In the genomic region with DNA sequence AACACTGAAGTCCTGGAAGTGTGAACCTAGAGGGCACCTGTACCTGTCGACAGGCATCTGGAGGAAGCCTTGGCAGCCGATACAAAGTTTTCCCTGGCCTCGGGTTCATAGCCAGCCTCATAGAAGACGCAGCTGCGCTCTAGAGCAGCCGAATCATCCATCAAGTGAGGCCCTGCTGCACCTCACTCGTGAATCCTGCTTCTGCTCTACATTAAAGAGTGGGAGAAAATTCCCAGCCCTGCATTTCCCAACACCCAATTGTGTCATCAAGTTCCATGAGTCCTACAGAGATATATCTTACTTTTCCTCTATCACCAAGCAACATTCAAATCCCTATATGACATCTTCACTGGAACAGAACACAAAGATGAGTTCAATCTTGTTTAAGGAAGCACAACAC, we compare ENCODE assay signal across 13 cellular contexts.
A peak's percentile ranks its signal among the peaks of the same experiment; 100 is the strongest.
DNase-seq lines count a peak whose midpoint lies in the region; TF ChIP-seq lines count a peak whose summit lies in the region.
"Had no signal": no experiment of that assay in that cellular context is flagged by ENCODE, and none has a peak within 500 bp of the region (broad histone marks: within the 10 kb centered on the region; RNA-seq: fewer than 3 reads in every experiment).

No MANE protein-coding gene starts in this region.

- TF ChIP-seq CTCF in smooth muscle cell (IDR thresholded peaks at IDR 0.05; ENCODE audit: borderline replicate concordance, insufficient read depth, poor library complexity, severe bottlenecking) (no peak), endothelial cell (IDR thresholded peaks at IDR 0.05; ENCODE audit: unreplicated experiment) (no peak)

- H3K36me3 ChIP-seq in smooth muscle cell (ENCODE audit: low read depth) = no peaks in the 10 kb centered on the region
- H3K36me3 ChIP-seq: breast epithelium had no signal

- DNase-seq in T-helper 1 cell (no peak), fibroblast of peridontal ligament (ENCODE audit: extremely low read depth) (peak; percentile 54), smooth muscle cell (lab: John Stamatoyannopoulos, UW; ENCODE audit: unreplicated experiment) (no peak), endothelial cell (ENCODE audit: low spot score) (no peak), NCI-H526 (lab: John Stamatoyannopoulos, UW) (no peak)
- no peak for DNase-seq in activated T-helper 2 cell treated with anti-CD3 and anti-CD28 coated beads, Interferon-gamma antibody, Interleukin-2, Interleukin-4, amounts not matched to agents 10 μg/mL and 5 μg/mL and 100 μg/mL, durations not matched to agents 14 hours and 24 hours and 36 hours (ENCODE audit: low spot score)
- DNase-seq in stimulated activated CD4-positive, alpha-beta T cell treated with anti-CD3 and anti-CD28 coated beads, Interleukin-2, amount 100 ng/mL, for 24 hours = no peak
- DNase-seq: mucosa of descending colon, PC-3, testis had no signal

- H3K4me3 ChIP-seq in smooth muscle cell = no peak overlapping the region
- H3K4me3 ChIP-seq: breast epithelium, mucosa of descending colon, testis had no signal

- no peaks in the 10 kb centered on the region for H3K36me3 Mint-ChIP-seq in T-helper 1 cell treated with Interleukin-12 subunit alpha and Interleukin-12 subunit beta and Interleukin-4 antibody, amounts not matched to agents 30 μg/mL and 1 μg/mL, for 36 hours (ENCODE audit: low read depth)
- H3K36me3 Mint-ChIP-seq in activated T-helper 2 cell treated with anti-CD3 and anti-CD28 coated beads, Interferon-gamma antibody, Interleukin-2, Interleukin-4, amounts not matched to agents 10 μg/mL and 5 μg/mL and 100 μg/mL, durations not matched to agents 14 hours and 24 hours and 36 hours (ENCODE audit: low read depth) = no peaks in the 10 kb centered on the region
- H3K36me3 Mint-ChIP-seq in endothelial cell (ENCODE audit: low read depth, unreplicated experiment) = peaks cover 25% of the 10 kb centered on the region

- peaks cover 23% of the 10 kb centered on the region for H3K4me1 Mint-ChIP-seq in T-helper 1 cell treated with Interleukin-12 subunit alpha and Interleukin-12 subunit beta and Interleukin-4 antibody, amounts not matched to agents 30 μg/mL and 1 μg/mL, for 36 hours (ENCODE audit: low read depth)
- H3K4me1 Mint-ChIP-seq in activated T-helper 2 cell treated with anti-CD3 and anti-CD28 coated beads, Interferon-gamma antibody, Interleukin-2, Interleukin-4, amounts not matched to agents 10 μg/mL and 5 μg/mL and 100 μg/mL, durations not matched to agents 14 hours and 24 hours and 36 hours (ENCODE audit: low read depth) = peaks cover 40% of the 10 kb centered on the region
- no peaks in the 10 kb centered on the region for H3K4me1 Mint-ChIP-seq in endothelial cell (ENCODE audit: unreplicated experiment)

- no peaks in the 10 kb centered on the region for H3K9me3 ChIP-seq in smooth muscle cell (replicated peaks; ENCODE audit: low read depth)
- H3K9me3 ChIP-seq: breast epithelium, mucosa of descending colon, testis had no signal

- H3K27ac ChIP-seq in smooth muscle cell (ENCODE audit: low read depth) = peak overlapping the region; percentile 98
- H3K27ac ChIP-seq: 22Rv1, breast epithelium, testis had no signal

- no peak overlapping the region for H3K4me3 Mint-ChIP-seq in T-helper 1 cell treated with Interleukin-12 subunit alpha and Interleukin-12 subunit beta and Interleukin-4 antibody, amounts not matched to agents 30 μg/mL and 1 μg/mL, for 36 hours
- no peak overlapping the region for H3K4me3 Mint-ChIP-seq in activated T-helper 2 cell treated with anti-CD3 and anti-CD28 coated beads, Interferon-gamma antibody, Interleukin-2, Interleukin-4, amounts not matched to agents 10 μg/mL and 5 μg/mL and 100 μg/mL, durations not matched to agents 14 hours and 24 hours and 36 hours (ENCODE audit: low read depth)
- H3K4me3 Mint-ChIP-seq in endothelial cell (ENCODE audit: unreplicated experiment) = no peak overlapping the region

- H3F3A ChIP-seq in smooth muscle cell (ENCODE audit: low read depth) = peaks cover 20% of the 10 kb centered on the region

- H3K27me3 Mint-ChIP-seq in T-helper 1 cell treated with Interleukin-12 subunit alpha and Interleukin-12 subunit beta and Interleukin-4 antibody, amounts not matched to agents 30 μg/mL and 1 μg/mL, for 36 hours (ENCODE audit: low read depth) = no peaks in the 10 kb centered on the region
- H3K27me3 Mint-ChIP-seq in activated T-helper 2 cell treated with anti-CD3 and anti-CD28 coated beads, Interferon-gamma antibody, Interleukin-2, Interleukin-4, amounts not matched to agents 10 μg/mL and 5 μg/mL and 100 μg/mL, durations not matched to agents 14 hours and 24 hours and 36 hours (ENCODE audit: low read depth) = peaks cover 3% of the 10 kb centered on the region
- H3K27me3 Mint-ChIP-seq in endothelial cell (ENCODE audit: unreplicated experiment) = no peaks in the 10 kb centered on the region

- peak overlapping the region; percentile 64 for H3K4me2 ChIP-seq in smooth muscle cell

- H3K27me3 ChIP-seq in smooth muscle cell (ENCODE audit: low read depth) = no peaks in the 10 kb centered on the region
- H3K27me3 ChIP-seq: breast epithelium, testis had no signal

- no peaks in the 10 kb centered on the region for H3K9me3 Mint-ChIP-seq in T-helper 1 cell treated with Interleukin-12 subunit alpha and Interleukin-12 subunit beta and Interleukin-4 antibody, amounts not matched to agents 30 μg/mL and 1 μg/mL, for 36 hours
- no peaks in the 10 kb centered on the region for H3K9me3 Mint-ChIP-seq in activated T-helper 2 cell treated with anti-CD3 and anti-CD28 coated beads, Interferon-gamma antibody, Interleukin-2, Interleukin-4, amounts not matched to agents 10 μg/mL and 5 μg/mL and 100 μg/mL, durations not matched to agents 14 hours and 24 hours and 36 hours
- no peaks in the 10 kb centered on the region for H3K9me3 Mint-ChIP-seq in endothelial cell (ENCODE audit: unreplicated experiment)

- no peaks in the 10 kb centered on the region for H4K20me1 ChIP-seq in smooth muscle cell (ENCODE audit: low read depth)

- peak overlapping the region; percentile 39 for H3K27ac Mint-ChIP-seq in T-helper 1 cell treated with Interleukin-12 subunit alpha and Interleukin-12 subunit beta and Interleukin-4 antibody, amounts not matched to agents 30 μg/mL and 1 μg/mL, for 36 hours
- H3K27ac Mint-ChIP-seq in activated T-helper 2 cell treated with anti-CD3 and anti-CD28 coated beads, Interferon-gamma antibody, Interleukin-2, Interleukin-4, amounts not matched to agents 10 μg/mL and 5 μg/mL and 100 μg/mL, durations not matched to agents 14 hours and 24 hours and 36 hours = peak overlapping the region; percentile 51
- H3K27ac Mint-ChIP-seq in endothelial cell (ENCODE audit: unreplicated experiment) = no peak overlapping the region

- H3K79me2 ChIP-seq in smooth muscle cell (ENCODE audit: low read depth) = no peaks in the 10 kb centered on the region

- peaks cover 16% of the 10 kb centered on the region for H3K4me1 ChIP-seq in smooth muscle cell (ENCODE audit: low read depth)
- H3K4me1 ChIP-seq: breast epithelium, testis had no signal

- no peak overlapping the region for H2AFZ ChIP-seq in smooth muscle cell (ENCODE audit: low read depth)

- intact Hi-C loops in activated T-helper 2 cell treated with anti-CD3 and anti-CD28 coated beads, Interferon-gamma antibody, Interleukin-2, Interleukin-4, amounts not matched to agents 10 μg/mL and 5 μg/mL and 100 μg/mL, durations not matched to agents 14 hours and 24 hours and 36 hours (cut with micrococcal nuclease) = loop anchor here (1.0 to 5.0 kb wide), 3 partner anchors 18 to 280 kb away; a partner anchor contains a TSS

- H3K9ac ChIP-seq in smooth muscle cell (ENCODE audit: low read depth) = peak overlapping the region; percentile 81

- WGBS in smooth muscle cell (ENCODE audit: low lambda C conversion rate) = 38% methylated on average over 7 of the region's 7 CpGs
